In the genomic region with DNA sequence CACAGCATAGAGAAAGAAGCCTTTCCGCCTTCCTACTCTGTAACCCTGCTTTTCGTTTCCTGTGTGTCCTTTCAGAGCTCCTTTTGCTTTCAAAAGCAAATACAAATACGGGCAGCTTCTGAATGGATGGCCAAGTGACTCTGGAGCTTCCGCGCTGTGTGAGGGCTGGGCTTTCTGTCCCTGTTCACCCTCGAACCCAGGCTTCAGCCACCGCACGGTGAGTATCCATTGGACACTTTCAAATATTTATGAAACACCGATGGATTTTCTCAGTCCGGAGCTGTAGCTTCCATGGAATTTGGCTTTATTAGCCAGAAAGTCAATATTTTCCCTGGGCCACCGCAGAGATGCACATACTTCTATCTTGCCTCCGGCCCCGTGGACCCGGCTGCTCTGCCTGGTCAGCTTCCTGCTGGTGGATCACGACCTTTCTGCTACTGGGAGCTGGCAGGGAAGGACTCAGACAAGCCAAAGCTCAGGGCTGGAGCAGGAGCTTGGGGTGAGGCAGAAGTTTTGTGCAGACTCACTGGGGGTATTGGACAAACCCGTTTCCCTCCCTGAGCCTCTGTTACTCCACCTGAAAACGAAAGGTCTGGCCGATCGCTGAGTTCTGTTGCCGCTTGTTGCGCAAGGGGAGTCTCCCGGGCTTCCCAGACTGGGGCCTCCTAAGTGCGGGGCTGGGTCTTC, we compare ENCODE assay signal across 1 cellular context.
TF ChIP-seq lines count a peak whose summit lies in the region.

No MANE protein-coding gene starts in this region.

TF ChIP-seq in HepG2, 621 proteins besides CTCF, POLR2A, EP300 and RAD21 (continued from another document):
- TF ChIP-seq, protein P1, sequence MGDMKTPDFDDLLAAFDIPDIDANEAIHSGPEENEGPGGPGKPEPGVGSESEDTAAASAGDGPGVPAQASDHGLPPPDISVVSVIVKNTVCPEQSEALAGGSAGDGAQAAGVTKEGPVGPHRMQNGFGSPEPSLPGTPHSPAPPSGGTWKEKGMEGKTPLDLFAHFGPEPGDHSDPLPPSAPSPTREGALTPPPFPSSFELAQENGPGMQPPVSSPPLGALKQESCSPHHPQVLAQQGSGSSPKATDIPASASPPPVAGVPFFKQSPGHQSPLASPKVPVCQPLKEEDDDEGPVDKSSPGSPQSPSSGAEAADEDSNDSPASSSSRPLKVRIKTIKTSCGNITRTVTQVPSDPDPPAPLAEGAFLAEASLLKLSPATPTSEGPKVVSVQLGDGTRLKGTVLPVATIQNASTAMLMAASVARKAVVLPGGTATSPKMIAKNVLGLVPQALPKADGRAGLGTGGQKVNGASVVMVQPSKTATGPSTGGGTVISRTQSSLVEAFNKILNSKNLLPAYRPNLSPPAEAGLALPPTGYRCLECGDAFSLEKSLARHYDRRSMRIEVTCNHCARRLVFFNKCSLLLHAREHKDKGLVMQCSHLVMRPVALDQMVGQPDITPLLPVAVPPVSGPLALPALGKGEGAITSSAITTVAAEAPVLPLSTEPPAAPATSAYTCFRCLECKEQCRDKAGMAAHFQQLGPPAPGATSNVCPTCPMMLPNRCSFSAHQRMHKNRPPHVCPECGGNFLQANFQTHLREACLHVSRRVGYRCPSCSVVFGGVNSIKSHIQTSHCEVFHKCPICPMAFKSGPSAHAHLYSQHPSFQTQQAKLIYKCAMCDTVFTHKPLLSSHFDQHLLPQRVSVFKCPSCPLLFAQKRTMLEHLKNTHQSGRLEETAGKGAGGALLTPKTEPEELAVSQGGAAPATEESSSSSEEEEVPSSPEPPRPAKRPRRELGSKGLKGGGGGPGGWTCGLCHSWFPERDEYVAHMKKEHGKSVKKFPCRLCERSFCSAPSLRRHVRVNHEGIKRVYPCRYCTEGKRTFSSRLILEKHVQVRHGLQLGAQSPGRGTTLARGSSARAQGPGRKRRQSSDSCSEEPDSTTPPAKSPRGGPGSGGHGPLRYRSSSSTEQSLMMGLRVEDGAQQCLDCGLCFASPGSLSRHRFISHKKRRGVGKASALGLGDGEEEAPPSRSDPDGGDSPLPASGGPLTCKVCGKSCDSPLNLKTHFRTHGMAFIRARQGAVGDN (CRISPR knock-in tag; IDR thresholded peaks at IDR 0.05), result peak; percentile 56; the same call in 1 of the 2 replicates
- TF ChIP-seq, protein P2, sequence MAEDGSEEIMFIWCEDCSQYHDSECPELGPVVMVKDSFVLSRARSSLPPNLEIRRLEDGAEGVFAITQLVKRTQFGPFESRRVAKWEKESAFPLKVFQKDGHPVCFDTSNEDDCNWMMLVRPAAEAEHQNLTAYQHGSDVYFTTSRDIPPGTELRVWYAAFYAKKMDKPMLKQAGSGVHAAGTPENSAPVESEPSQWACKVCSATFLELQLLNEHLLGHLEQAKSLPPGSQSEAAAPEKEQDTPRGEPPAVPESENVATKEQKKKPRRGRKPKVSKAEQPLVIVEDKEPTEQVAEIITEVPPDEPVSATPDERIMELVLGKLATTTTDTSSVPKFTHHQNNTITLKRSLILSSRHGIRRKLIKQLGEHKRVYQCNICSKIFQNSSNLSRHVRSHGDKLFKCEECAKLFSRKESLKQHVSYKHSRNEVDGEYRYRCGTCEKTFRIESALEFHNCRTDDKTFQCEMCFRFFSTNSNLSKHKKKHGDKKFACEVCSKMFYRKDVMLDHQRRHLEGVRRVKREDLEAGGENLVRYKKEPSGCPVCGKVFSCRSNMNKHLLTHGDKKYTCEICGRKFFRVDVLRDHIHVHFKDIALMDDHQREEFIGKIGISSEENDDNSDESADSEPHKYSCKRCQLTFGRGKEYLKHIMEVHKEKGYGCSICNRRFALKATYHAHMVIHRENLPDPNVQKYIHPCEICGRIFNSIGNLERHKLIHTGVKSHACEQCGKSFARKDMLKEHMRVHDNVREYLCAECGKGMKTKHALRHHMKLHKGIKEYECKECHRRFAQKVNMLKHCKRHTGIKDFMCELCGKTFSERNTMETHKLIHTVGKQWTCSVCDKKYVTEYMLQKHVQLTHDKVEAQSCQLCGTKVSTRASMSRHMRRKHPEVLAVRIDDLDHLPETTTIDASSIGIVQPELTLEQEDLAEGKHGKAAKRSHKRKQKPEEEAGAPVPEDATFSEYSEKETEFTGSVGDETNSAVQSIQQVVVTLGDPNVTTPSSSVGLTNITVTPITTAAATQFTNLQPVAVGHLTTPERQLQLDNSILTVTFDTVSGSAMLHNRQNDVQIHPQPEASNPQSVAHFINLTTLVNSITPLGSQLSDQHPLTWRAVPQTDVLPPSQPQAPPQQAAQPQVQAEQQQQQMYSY (CRISPR knock-in tag; IDR thresholded peaks at IDR 0.05), result peak; percentile 31; the same call in 1 of the 2 replicates
- no peak for TF ChIP-seq LCORL (IDR thresholded peaks at IDR 0.05)
- TF ChIP-seq LCORL (CRISPR knock-in tag; IDR thresholded peaks at IDR 0.05), result peak; percentile 49; the same call in 1 of the 2 replicates
- TF ChIP-seq MEIS2 (CRISPR knock-in tag; IDR thresholded peaks at IDR 0.05), result peak; percentile 35; the same call in 1 of the 2 replicates
- TF ChIP-seq ZNF747 (CRISPR knock-in tag; IDR thresholded peaks at IDR 0.05; ENCODE audit: borderline replicate concordance), result peak; percentile 6; the same call in 1 of the 2 replicates
- TF ChIP-seq, protein P3, sequence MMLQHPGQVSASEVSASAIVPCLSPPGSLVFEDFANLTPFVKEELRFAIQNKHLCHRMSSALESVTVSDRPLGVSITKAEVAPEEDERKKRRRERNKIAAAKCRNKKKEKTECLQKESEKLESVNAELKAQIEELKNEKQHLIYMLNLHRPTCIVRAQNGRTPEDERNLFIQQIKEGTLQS (CRISPR knock-in tag; IDR thresholded peaks at IDR 0.05), result no peak
- TF ChIP-seq NR2F2 (IDR thresholded peaks at IDR 0.05; ENCODE audit: borderline replicate concordance, low read depth), result peak; percentile 43; the same call in 1 of the 2 replicates
- TF ChIP-seq REXO4 (CRISPR knock-in tag; IDR thresholded peaks at IDR 0.05; ENCODE audit: borderline replicate concordance), result no peak
- TF ChIP-seq, protein P4, sequence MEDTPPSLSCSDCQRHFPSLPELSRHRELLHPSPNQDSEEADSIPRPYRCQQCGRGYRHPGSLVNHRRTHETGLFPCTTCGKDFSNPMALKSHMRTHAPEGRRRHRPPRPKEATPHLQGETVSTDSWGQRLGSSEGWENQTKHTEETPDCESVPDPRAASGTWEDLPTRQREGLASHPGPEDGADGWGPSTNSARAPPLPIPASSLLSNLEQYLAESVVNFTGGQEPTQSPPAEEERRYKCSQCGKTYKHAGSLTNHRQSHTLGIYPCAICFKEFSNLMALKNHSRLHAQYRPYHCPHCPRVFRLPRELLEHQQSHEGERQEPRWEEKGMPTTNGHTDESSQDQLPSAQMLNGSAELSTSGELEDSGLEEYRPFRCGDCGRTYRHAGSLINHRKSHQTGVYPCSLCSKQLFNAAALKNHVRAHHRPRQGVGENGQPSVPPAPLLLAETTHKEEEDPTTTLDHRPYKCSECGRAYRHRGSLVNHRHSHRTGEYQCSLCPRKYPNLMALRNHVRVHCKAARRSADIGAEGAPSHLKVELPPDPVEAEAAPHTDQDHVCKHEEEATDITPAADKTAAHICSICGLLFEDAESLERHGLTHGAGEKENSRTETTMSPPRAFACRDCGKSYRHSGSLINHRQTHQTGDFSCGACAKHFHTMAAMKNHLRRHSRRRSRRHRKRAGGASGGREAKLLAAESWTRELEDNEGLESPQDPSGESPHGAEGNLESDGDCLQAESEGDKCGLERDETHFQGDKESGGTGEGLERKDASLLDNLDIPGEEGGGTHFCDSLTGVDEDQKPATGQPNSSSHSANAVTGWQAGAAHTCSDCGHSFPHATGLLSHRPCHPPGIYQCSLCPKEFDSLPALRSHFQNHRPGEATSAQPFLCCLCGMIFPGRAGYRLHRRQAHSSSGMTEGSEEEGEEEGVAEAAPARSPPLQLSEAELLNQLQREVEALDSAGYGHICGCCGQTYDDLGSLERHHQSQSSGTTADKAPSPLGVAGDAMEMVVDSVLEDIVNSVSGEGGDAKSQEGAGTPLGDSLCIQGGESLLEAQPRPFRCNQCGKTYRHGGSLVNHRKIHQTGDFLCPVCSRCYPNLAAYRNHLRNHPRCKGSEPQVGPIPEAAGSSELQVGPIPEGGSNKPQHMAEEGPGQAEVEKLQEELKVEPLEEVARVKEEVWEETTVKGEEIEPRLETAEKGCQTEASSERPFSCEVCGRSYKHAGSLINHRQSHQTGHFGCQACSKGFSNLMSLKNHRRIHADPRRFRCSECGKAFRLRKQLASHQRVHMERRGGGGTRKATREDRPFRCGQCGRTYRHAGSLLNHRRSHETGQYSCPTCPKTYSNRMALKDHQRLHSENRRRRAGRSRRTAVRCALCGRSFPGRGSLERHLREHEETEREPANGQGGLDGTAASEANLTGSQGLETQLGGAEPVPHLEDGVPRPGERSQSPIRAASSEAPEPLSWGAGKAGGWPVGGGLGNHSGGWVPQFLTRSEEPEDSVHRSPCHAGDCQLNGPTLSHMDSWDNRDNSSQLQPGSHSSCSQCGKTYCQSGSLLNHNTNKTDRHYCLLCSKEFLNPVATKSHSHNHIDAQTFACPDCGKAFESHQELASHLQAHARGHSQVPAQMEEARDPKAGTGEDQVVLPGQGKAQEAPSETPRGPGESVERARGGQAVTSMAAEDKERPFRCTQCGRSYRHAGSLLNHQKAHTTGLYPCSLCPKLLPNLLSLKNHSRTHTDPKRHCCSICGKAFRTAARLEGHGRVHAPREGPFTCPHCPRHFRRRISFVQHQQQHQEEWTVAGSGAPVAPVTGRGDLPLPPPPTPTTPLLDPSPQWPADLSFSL (CRISPR knock-in tag; IDR thresholded peaks at IDR 0.05), result 0 out of 2 replicates have a peak, but pooled peaks have one; percentile 6
- TF ChIP-seq HNF1B (CRISPR knock-in tag; IDR thresholded peaks at IDR 0.05), result peak; percentile 67; the same call in 1 of the 2 replicates
- peak; percentile 64 for TF ChIP-seq TEAD3 (CRISPR knock-in tag; optimal IDR thresholded peaks at IDR 0.05; ENCODE audit: borderline replicate concordance)
- TF ChIP-seq NFATC3 (CRISPR knock-in tag; IDR thresholded peaks at IDR 0.05), result no peak
- peak; percentile 45; the same call in 1 of the 2 replicates for TF ChIP-seq ZKSCAN8 (CRISPR knock-in tag; IDR thresholded peaks at IDR 0.05; ENCODE audit: borderline replicate concordance)
- no peak for TF ChIP-seq RORA (CRISPR knock-in tag; IDR thresholded peaks at IDR 0.05)
- TF ChIP-seq ZNF18 (CRISPR knock-in tag; IDR thresholded peaks at IDR 0.05; ENCODE audit: insufficient replicate concordance), result no peak
- peak; percentile 26 for TF ChIP-seq ZFY (CRISPR knock-in tag; IDR thresholded peaks at IDR 0.05)
- TF ChIP-seq NKX3-1 (CRISPR knock-in tag; IDR thresholded peaks at IDR 0.05), result 0 out of 2 replicates have a peak, but pooled peaks have one; percentile 29
- TF ChIP-seq ZNF775 (CRISPR knock-in tag; IDR thresholded peaks at IDR 0.05; ENCODE audit: borderline replicate concordance), result no peak
- no peak for TF ChIP-seq MAFF (IDR thresholded peaks at IDR 0.05; ENCODE audit: low read depth, low read length)
